Comparison of ENCODE assay signal across 16 cellular contexts in the genomic region with DNA sequence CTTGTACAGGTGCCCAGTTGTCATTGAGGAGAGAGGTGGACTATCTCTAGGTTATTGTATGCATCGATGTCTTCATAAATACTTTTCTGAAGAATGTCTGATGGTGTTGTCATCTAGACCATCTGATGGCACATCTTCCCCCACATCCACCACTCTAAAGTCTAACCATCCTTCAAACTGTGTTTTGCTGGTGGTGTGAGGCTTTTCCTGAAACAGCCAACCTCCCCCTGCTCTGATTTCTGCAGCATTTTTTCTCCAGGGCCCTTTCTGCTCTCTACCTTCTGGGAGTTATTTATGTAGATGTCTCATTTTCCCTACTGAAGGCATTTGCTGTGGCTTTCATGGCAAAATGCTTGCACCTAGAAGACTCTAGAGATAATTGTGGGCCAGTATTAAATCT. TPM values are rescaled to one million over a fixed set of nuclear protein-coding genes. Genes with fewer than 3 reads are reported as not detected.
A peak's percentile ranks its signal among the peaks of the same experiment; 100 is the strongest.
DNase-seq lines count a peak whose midpoint lies in the region; ATAC-seq and TF ChIP-seq lines count a peak whose summit lies in the region.
"Had no signal": no experiment of that assay in that cellular context is flagged by ENCODE, and none has a peak within 500 bp of the region (broad histone marks: within the 10 kb centered on the region; RNA-seq: fewer than 3 reads in every experiment).

No MANE protein-coding gene starts in this region.

- TF ChIP-seq CTCF in heart left ventricle (IDR thresholded peaks at IDR 0.05): no peak
- TF ChIP-seq CTCF in colonic mucosa (IDR thresholded peaks at IDR 0.05): no peak
- no peak for TF ChIP-seq CTCF in nephron (IDR thresholded peaks at IDR 0.05; ENCODE audit: unreplicated experiment in 3 of 3)
- no peak for TF ChIP-seq CTCF in tibial nerve (IDR thresholded peaks at IDR 0.05)
- no peak for TF ChIP-seq CTCF in omental fat pad (IDR thresholded peaks at IDR 0.05)

- WGBS in heart left ventricle, 4 donors: 75 to 88% (median 78%) methylated on average over 1 of the region's 1 CpG
- 67 to 71% methylated on average over 1 of the region's 1 CpG for WGBS in tibial nerve, 2 donors

- H3K4me1 Mint-ChIP-seq in nephron: peaks cover 78% of the 10 kb centered on the region
- H3K4me1 Mint-ChIP-seq in T-cell: peaks cover 0 to 6% (median 5%) of the 10 kb centered on the region in 3 donors
- H3K4me1 Mint-ChIP-seq: stimulated activated memory B cell treated with anti-CD40 and anti-IgM and Interleukin-4, amounts not matched to agents 10 μg/mL and 1 μg/mL and 100 μg/mL, for 72 hours had no signal

- TF ChIP-seq POLR2A in heart left ventricle (IDR thresholded peaks at IDR 0.05): no peak
- no peak for TF ChIP-seq POLR2A in tibial nerve (IDR thresholded peaks at IDR 0.05)

- H3K27me3 ChIP-seq in heart left ventricle (peaks cover 0 to 42% (median 0%) of the 10 kb centered on the region in 9 donors), colonic mucosa (no peaks in the 10 kb centered on the region), tibial nerve (no peaks in the 10 kb centered on the region)

- CTCF ChIA-PET in T-cell (lab: Charles Lee): no interaction called here

- H3K4me3 ChIP-seq in heart left ventricle (peak overlapping the region in 7 of 12 donors; percentile 60 to 84 (median 72)), colonic mucosa (peak overlapping the region; percentile 61), tibial nerve (peak overlapping the region in 3 of 4 donors; percentile 60 to 91 (median 74))

- H3K36me3 ChIP-seq in heart left ventricle: no peaks in the 10 kb centered on the region
- no peaks in the 10 kb centered on the region for H3K36me3 ChIP-seq in colonic mucosa
- no peaks in the 10 kb centered on the region for H3K36me3 ChIP-seq in tibial nerve
- H3K36me3 ChIP-seq: prostate gland had no signal

- H3K27me3 Mint-ChIP-seq in nephron (ENCODE audit: low read depth) (peaks cover 4% of the 10 kb centered on the region), T-cell (peaks cover 61 to 71% of the 10 kb centered on the region in 2 donors)

- H3K36me3 Mint-ChIP-seq in nephron (ENCODE audit: low read depth) (peaks cover 10% of the 10 kb centered on the region), T-cell (no peaks in the 10 kb centered on the region)
- H3K36me3 Mint-ChIP-seq: stimulated activated memory B cell treated with anti-CD40 and anti-IgM and Interleukin-4, amounts not matched to agents 10 μg/mL and 1 μg/mL and 100 μg/mL, for 72 hours had no signal

- ATAC-seq in heart left ventricle: no peak
- ATAC-seq in left cardiac atrium: no peak
- ATAC-seq in omental fat pad (ENCODE audit: low FRiP score): no peak
- no peak for ATAC-seq in T-cell (replicated peaks in 1 of 4)
- ATAC-seq: stimulated activated memory B cell treated with anti-CD40 and anti-IgM and Interleukin-4, amounts not matched to agents 10 μg/mL and 1 μg/mL and 100 μg/mL, for 72 hours had no signal

- H3K9me3 ChIP-seq in heart left ventricle (no peaks in the 10 kb centered on the region), colonic mucosa (no peaks in the 10 kb centered on the region), tibial nerve (no peaks in the 10 kb centered on the region)
- H3K9me3 ChIP-seq: prostate gland had no signal

- DNase-seq in heart left ventricle: no peak
- DNase-seq in left cardiac atrium: no peak
- no peak for DNase-seq in colonic mucosa
- no peak for DNase-seq in tibial nerve (ENCODE audit: low spot score in 2 of 2)
- no peak for DNase-seq in omental fat pad (ENCODE audit: low spot score)
- no peak for DNase-seq in NCI-H526 (lab: John Stamatoyannopoulos, UW)
- DNase-seq in T-cell: no peak
- DNase-seq: activated naive CD4-positive, alpha-beta T cell treated with anti-CD3 and anti-CD28 coated beads, Interleukin-2, amount 50 U/mL, for 16 hours; foreskin melanocyte; NCI-H1436 treated with DMSO at 0.1 percent for 48 hours; stimulated activated CD4-positive, alpha-beta T cell treated with anti-CD3 and anti-CD28 coated beads, Interleukin-15, amount 100 ng/mL, for 24 hours; trophoblast cell had no signal

- H3K4me1 ChIP-seq in heart left ventricle: peaks cover 0 to 65% (median 23%) of the 10 kb centered on the region in 12 donors
- H3K4me1 ChIP-seq in colonic mucosa: no peaks in the 10 kb centered on the region
- H3K4me1 ChIP-seq in tibial nerve: peaks cover 0 to 86% (median 31%) of the 10 kb centered on the region in 4 donors
- H3K4me1 ChIP-seq: prostate gland had no signal

- H3K9me3 Mint-ChIP-seq in nephron (no peaks in the 10 kb centered on the region), T-cell (peaks cover 0 to 5% (median 0%) of the 10 kb centered on the region in 3 donors)
- H3K9me3 Mint-ChIP-seq: stimulated activated memory B cell treated with anti-CD40 and anti-IgM and Interleukin-4, amounts not matched to agents 10 μg/mL and 1 μg/mL and 100 μg/mL, for 72 hours had no signal

- no peak overlapping the region for H3K27ac ChIP-seq in heart left ventricle
- peak overlapping the region; percentile 69 for H3K27ac ChIP-seq in colonic mucosa
- H3K27ac ChIP-seq in tibial nerve: peak overlapping the region in 2 of 4 donors; percentile 53 to 93
- H3K27ac ChIP-seq: C4-2B, prostate gland had no signal

- H3K27ac Mint-ChIP-seq in nephron (peak overlapping the region; percentile 52 to 89 (median 76)), T-cell (no peak overlapping the region)
- H3K27ac Mint-ChIP-seq: stimulated activated memory B cell treated with anti-CD40 and anti-IgM and Interleukin-4, amounts not matched to agents 10 μg/mL and 1 μg/mL and 100 μg/mL, for 72 hours had no signal

- intact Hi-C loops in heart left ventricle (cut with DNase I) (loop anchor here in 2 of 10 donors (10.0 kb wide), 2 partner anchors 50 to 220 kb away; no protein-coding TSS in a partner anchor), left cardiac atrium (cut with DNase I) (no loop called here), colonic mucosa (cut with DNase I) (no loop called here)

- POLR2A ChIA-PET in T-cell (lab: Charles Lee): no interaction called here

- peak overlapping the region; percentile 81 to 94 (median 92) for H3K4me3 Mint-ChIP-seq in nephron
- H3K4me3 Mint-ChIP-seq in T-cell: peak overlapping the region in 1 of 3 donors; percentile 8
- H3K4me3 Mint-ChIP-seq: stimulated activated memory B cell treated with anti-CD40 and anti-IgM and Interleukin-4, amounts not matched to agents 10 μg/mL and 1 μg/mL and 100 μg/mL, for 72 hours had no signal

- H3K9ac ChIP-seq in colonic mucosa (ENCODE audit: low read depth in 2 of 2, low read length in 2 of 2): peak overlapping the region in 1 of 2 donors; percentile 84

- no peak for TF ChIP-seq EP300 in tibial nerve (IDR thresholded peaks at IDR 0.05)

RNA-seq across cellular contexts. Expression of a gene that starts 1.5 kb away (rescaled TPM):
- total RNA-seq in heart left ventricle (10 to 100 TPM in 7 of 9 donors, 1 to 10 TPM in 2; 8.0 to 42.1 (median 11.1) TPM), left cardiac atrium (10 to 100 TPM; 15.2 to 25.7 TPM), colonic mucosa (10 to 100 TPM; 42.4 to 45.5 TPM), tibial nerve (10 to 100 TPM; 16.3 to 30.6 (median 22.7) TPM), omental fat pad (10 to 100 TPM in 1 of 4 donors, 1 to 10 TPM in 3; 5.8 to 12.8 (median 7.7) TPM), T-cell (under 1 TPM in 3 of 5 donors, not detected in 2; 0.03 to 0.06 (median 0.03) TPM)
- polyA plus RNA-seq in heart left ventricle: 1 to 10 TPM; 1.3 to 2.3 TPM

Comparison
In these comparisons a context has a peak if more than half of its experiments do, and no peak if none do; other contexts are left out.
1. H3K27ac Mint-ChIP-seq: peak in nephron (3 of 3); none in T-cell (0 of 2).
2. RNA of a gene that starts 1.5 kb away (total RNA-seq): 42.4 to 45.5 TPM in colonic mucosa, 16.3 to 30.6 TPM in tibial nerve, 15.2 to 25.7 TPM in left cardiac atrium, 8.0 to 42.1 TPM in heart left ventricle and 5.8 to 12.8 TPM in omental fat pad; 0.03 to 0.06 TPM in T-cell; every median in the first group is over 4 times any median in the second.
3. Peak in every context shown above with its lines, with median percentiles within 50 percentile points of each other: H3K4me3 ChIP-seq.